In genomic region chr2:32772623-32773221, GRCh38 we compare ENCODE assay signal across 8 cellular contexts.
A peak's percentile ranks its signal among the peaks of the same experiment; 100 is the strongest.
DNase-seq lines count a peak whose midpoint lies in the region; FAIRE-seq and TF ChIP-seq lines count a peak whose summit lies in the region.

No MANE protein-coding gene starts in this region.

- peak; percentile 69 for FAIRE-seq in GM12891 (lab: Jason Lieb, UNC)
- FAIRE-seq in islet of Langerhans (lab: Jason Lieb, UNC): peak; percentile 77

- POLR2A ChIA-PET in AG04449 (lab: Yijun Ruan, JAX): no interaction called here
- POLR2A ChIA-PET in MCF 10A (lab: Yijun Ruan, JAX): interaction anchor here (0.7 to 1.2 kb wide), 2 partner anchors 260 to 693 kb away, joined by 3 to 8 read pairs; no protein-coding TSS in a partner anchor

- H3K4me3 Mint-ChIP-seq in MCF 10A (ENCODE audit: unreplicated experiment) (no peak overlapping the region), type B pancreatic cell (no peak overlapping the region)
- H3K4me3 Mint-ChIP-seq in T-helper 2 cell treated with Interferon-gamma antibody and Interleukin-4, amounts not matched to agents 5 μg/mL and 100 μg/mL, for 36 hours: no peak overlapping the region

- CTCF ChIA-PET in AG04449 (lab: Yijun Ruan, JAX) (interaction anchor here (0.7 to 11.2 kb wide), 25 partner anchors 10 to 496 kb away, joined by 3 to 139 read pairs (median 5); partner anchors contain the start of gene LTBP1), MCF 10A (lab: Yijun Ruan, JAX) (interaction anchor here (0.5 to 5.8 kb wide), 15 partner anchors 13 to 600 kb away, joined by 3 to 92 read pairs (median 3); no protein-coding TSS in a partner anchor)

- DNase-seq in AG04449 (ENCODE audit: low read depth, low spot score) (peak; percentile 21), GM12891 (ENCODE audit: insufficient read length, low spot score) (peak; percentile 17), NCI-H2107 (lab: John Stamatoyannopoulos, UW) (peak; percentile 30), MCF 10A (ENCODE audit: unreplicated experiment) (peak; percentile 59), type B pancreatic cell (ENCODE audit: extremely low spot score, unreplicated experiment) (no peak)
- DNase-seq in T-helper 2 cell treated with Interferon-gamma antibody and Interleukin-4, amounts not matched to agents 5 μg/mL and 100 μg/mL, for 36 hours (ENCODE audit: low spot score): no peak
- DNase-seq in activated CD8-positive, alpha-beta memory T cell treated with anti-CD3 and anti-CD28 coated beads, Interleukin-2, amount 50 U/mL, for 48 hours: no peak

- TF ChIP-seq POLR2A in GM12891 (IDR thresholded peaks at IDR 0.05; ENCODE audit: low read depth, low read length): no peak

- H3K9me3 Mint-ChIP-seq in MCF 10A (ENCODE audit: unreplicated experiment): no peaks in the 10 kb centered on the region
- no peaks in the 10 kb centered on the region for H3K9me3 Mint-ChIP-seq in type B pancreatic cell
- H3K9me3 Mint-ChIP-seq in T-helper 2 cell treated with Interferon-gamma antibody and Interleukin-4, amounts not matched to agents 5 μg/mL and 100 μg/mL, for 36 hours: no peaks in the 10 kb centered on the region

- no TSS peak for BruUV-seq in MCF 10A (replicated peaks; lab: Mats Ljungman, UMichigan)

- intact Hi-C loops in MCF 10A (cut with micrococcal nuclease): loop anchor here (1.0 to 10.0 kb wide), 7 partner anchors 174 to 669 kb away; partner anchors contain the start of gene LTBP1

- H3K27ac Mint-ChIP-seq in MCF 10A (ENCODE audit: low read depth, unreplicated experiment) (no peak overlapping the region), type B pancreatic cell (no peak overlapping the region)
- no peak overlapping the region for H3K27ac Mint-ChIP-seq in T-helper 2 cell treated with Interferon-gamma antibody and Interleukin-4, amounts not matched to agents 5 μg/mL and 100 μg/mL, for 36 hours

- peak; percentile 44 for TF ChIP-seq CTCF in AG04449 (IDR thresholded peaks at IDR 0.05; ENCODE audit: insufficient read depth, low read length, missing control alignments)
- TF ChIP-seq CTCF in MCF 10A (IDR thresholded peaks at IDR 0.05; ENCODE audit: unreplicated experiment): peak; percentile 82
- peak; percentile 93 for TF ChIP-seq CTCF in type B pancreatic cell (conservative IDR thresholded peaks at IDR 0.05)

- no peaks in the 10 kb centered on the region for H3K27me3 Mint-ChIP-seq in MCF 10A (ENCODE audit: insufficient read depth, unreplicated experiment)
- no peaks in the 10 kb centered on the region for H3K27me3 Mint-ChIP-seq in type B pancreatic cell
- no peaks in the 10 kb centered on the region for H3K27me3 Mint-ChIP-seq in T-helper 2 cell treated with Interferon-gamma antibody and Interleukin-4, amounts not matched to agents 5 μg/mL and 100 μg/mL, for 36 hours (ENCODE audit: low read depth)

- no peaks in the 10 kb centered on the region for H3K4me1 Mint-ChIP-seq in MCF 10A (ENCODE audit: insufficient read depth, unreplicated experiment)
- peaks cover 9% of the 10 kb centered on the region for H3K4me1 Mint-ChIP-seq in type B pancreatic cell (ENCODE audit: unreplicated experiment)
- no peaks in the 10 kb centered on the region for H3K4me1 Mint-ChIP-seq in T-helper 2 cell treated with Interferon-gamma antibody and Interleukin-4, amounts not matched to agents 5 μg/mL and 100 μg/mL, for 36 hours (ENCODE audit: low read depth)

- H3K36me3 Mint-ChIP-seq in MCF 10A (ENCODE audit: insufficient read depth, unreplicated experiment): no peaks in the 10 kb centered on the region
- no peaks in the 10 kb centered on the region for H3K36me3 Mint-ChIP-seq in type B pancreatic cell
- H3K36me3 Mint-ChIP-seq in T-helper 2 cell treated with Interferon-gamma antibody and Interleukin-4, amounts not matched to agents 5 μg/mL and 100 μg/mL, for 36 hours (ENCODE audit: low read depth): no peaks in the 10 kb centered on the region

- no peak overlapping the region for H3K4me3 ChIP-seq in AG04449 (ENCODE audit: low read depth, low read length)

TF ChIP-seq in GM12891, 5 proteins besides CTCF, POLR2A, EP300 and RAD21:
- TF ChIP-seq POLR2AphosphoS5 (IDR thresholded peaks at IDR 0.05; ENCODE audit: low read depth, low read length): no peak
- no peak for TF ChIP-seq SPI1 (IDR thresholded peaks at IDR 0.05; ENCODE audit: low read depth, low read length)
- no peak for TF ChIP-seq PAX5 (IDR thresholded peaks at IDR 0.05; ENCODE audit: insufficient read depth, low read length, severe bottlenecking)
- TF ChIP-seq POU2F2 (IDR thresholded peaks at IDR 0.05; ENCODE audit: low read depth, low read length): no peak
- no peak for TF ChIP-seq TAF1 (IDR thresholded peaks at IDR 0.05; ENCODE audit: low read depth, low read length)

Comparison
In these comparisons a context has a peak if more than half of its experiments do, and no peak if none do; other contexts are left out.
1. DNase-seq: peak in AG04449 (single experiment), GM12891 (single experiment), NCI-H2107 (single experiment) and MCF 10A (single experiment); none in type B pancreatic cell (single experiment), T-helper 2 cell treated with Interferon-gamma antibody and Interleukin-4, amounts not matched to agents 5 μg/mL and 100 μg/mL, for 36 hours (single experiment) and activated CD8-positive, alpha-beta memory T cell treated with anti-CD3 and anti-CD28 coated beads, Interleukin-2, amount 50 U/mL, for 48 hours (single experiment).
2. Peak in every context shown above with its lines, with median percentiles within 50 percentile points of each other: CTCF ChIP-seq.